In the genomic region with DNA sequence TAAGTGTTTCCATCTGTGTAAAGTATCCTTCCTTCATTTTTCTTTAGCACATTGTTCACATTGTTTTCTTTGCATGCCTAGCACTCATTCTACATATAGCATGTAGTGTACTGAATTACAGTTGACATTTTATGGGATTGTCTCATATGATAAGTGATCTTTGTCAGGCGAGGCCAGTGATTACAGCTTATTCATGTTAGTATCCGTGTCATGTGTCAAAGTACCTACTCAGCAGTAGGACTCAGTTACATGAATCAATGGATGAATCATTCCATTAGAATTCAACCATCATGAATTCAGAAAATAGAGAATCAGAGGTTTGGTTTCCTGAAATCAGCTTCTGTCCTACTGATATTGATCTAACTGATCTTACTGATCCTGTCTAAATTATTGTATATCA, we compare ENCODE assay signal across 37 cellular contexts. TPM values are rescaled to one million over a fixed set of nuclear protein-coding genes. Genes with fewer than 3 reads are reported as not detected.
DNase-seq lines count a peak whose midpoint lies in the region; ATAC-seq, FAIRE-seq and TF ChIP-seq lines count a peak whose summit lies in the region.
"Had no signal": no experiment of that assay in that cellular context is flagged by ENCODE, and none has a peak within 500 bp of the region (broad histone marks: within the 10 kb centered on the region; RNA-seq: fewer than 3 reads in every experiment).

No MANE protein-coding gene starts in this region.

- H3K4me1 Mint-ChIP-seq in MCF 10A (ENCODE audit: insufficient read depth, unreplicated experiment): peaks cover 6% of the 10 kb centered on the region
- H3K4me1 Mint-ChIP-seq: H9; mesothelial cell of epicardium; naive thymus-derived CD4-positive, alpha-beta T cell; stimulated activated naive CD8-positive, alpha-beta T cell treated with anti-CD3 and anti-CD28 coated beads, Interleukin-15, amount 100 ng/mL, for 72 hours had no signal

- no peaks in the 10 kb centered on the region for H3K36me3 ChIP-seq in breast epithelium
- H3K36me3 ChIP-seq: esophagus muscularis mucosa, thyroid gland had no signal

- ATAC-seq in GM18909 (IDR thresholded peaks at IDR 0.05; ENCODE audit: poor library complexity, unreplicated experiment): no peak
- ATAC-seq in GM18870 (IDR thresholded peaks at IDR 0.05; ENCODE audit: unreplicated experiment): no peak
- ATAC-seq: activated CD8-positive, alpha-beta T cell treated with anti-CD3 and anti-CD28 coated beads, Interleukin-2, amount 10 ng/mL, durations not matched to agents 7 days and 5 days; CD8-positive, alpha-beta T cell; effector memory CD8-positive, alpha-beta T cell; naive thymus-derived CD4-positive, alpha-beta T cell; stimulated activated naive CD8-positive, alpha-beta T cell treated with anti-CD3 and anti-CD28 coated beads, Interleukin-15, amount 100 ng/mL, for 72 hours had no signal

- H3K36me3 Mint-ChIP-seq in MCF 10A (ENCODE audit: insufficient read depth, unreplicated experiment): no peaks in the 10 kb centered on the region
- H3K36me3 Mint-ChIP-seq: CD8-positive, alpha-beta T cell; mesothelial cell of epicardium; naive thymus-derived CD4-positive, alpha-beta T cell had no signal

- intact Hi-C loops in MCF 10A (cut with micrococcal nuclease): no loop called here
- intact Hi-C loops in breast epithelium (cut with DNase I; ENCODE audit: low total_unique reads): no loop called here

- no peak for TF ChIP-seq POLR2A in breast epithelium (IDR thresholded peaks at IDR 0.05)

- H3K27ac ChIP-seq in breast epithelium: no peak overlapping the region
- H3K27ac ChIP-seq: 22Rv1, esophagus muscularis mucosa, SK-N-MC, thyroid gland had no signal

- no peaks in the 10 kb centered on the region for H3K27me3 ChIP-seq in breast epithelium
- H3K27me3 ChIP-seq: esophagus muscularis mucosa, thyroid gland had no signal

- peak; percentile 72 for FAIRE-seq in urothelium cell line (lab: Jason Lieb, UNC)
- FAIRE-seq: GM19239 had no signal

- DNase-seq in MCF 10A (ENCODE audit: unreplicated experiment): peak; percentile 24
- DNase-seq in breast epithelium (ENCODE audit: low spot score in 2 of 2): no peak
- DNase-seq in RPMI7951 (ENCODE audit: low read depth): peak; percentile 40
- DNase-seq in fibroblast of mammary gland (ENCODE audit: low read depth): peak; percentile 56
- DNase-seq in urothelium cell line (ENCODE audit: low spot score): peak; percentile 21
- no peak for DNase-seq in stimulated activated naive CD4-positive, alpha-beta T cell treated with Interleukin-2 at 50 U/mL for 16 hours (lab: John Stamatoyannopoulos, UW)
- DNase-seq: activated CD8-positive, alpha-beta T cell treated with anti-CD3 and anti-CD28 coated beads, Interleukin-2, amount 10 ng/mL, durations not matched to agents 7 days and 5 days; anterior cingulate cortex; caudate nucleus; CD8-positive, alpha-beta T cell; cortex of kidney; effector memory CD8-positive, alpha-beta T cell; GDM1; H9; hypothalamus; islet precursor cell; MM.1S; naive thymus-derived CD4-positive, alpha-beta T cell; NCI-H1417 treated with DMSO at 0.1 percent for 48 hours; NCI-H2081 treated with DMSO at 0.1 percent for 48 hours; NCI-H345; occipital lobe; RPMI8226; stimulated activated naive CD8-positive, alpha-beta T cell treated with anti-CD3 and anti-CD28 coated beads, Interleukin-15, amount 100 ng/mL, for 72 hours; T-helper 2 cell; thyroid gland had no signal

- no peaks in the 10 kb centered on the region for H3K4me1 ChIP-seq in breast epithelium
- H3K4me1 ChIP-seq: esophagus muscularis mucosa, thyroid gland had no signal

- CTCF ChIA-PET in MCF 10A (lab: Yijun Ruan, JAX): interaction anchor here (0.7 to 7.8 kb wide), 4 partner anchors 17 to 103 kb away, joined by 4 to 42 read pairs (median 5); no protein-coding TSS in a partner anchor

- H3K27me3 Mint-ChIP-seq in MCF 10A (ENCODE audit: insufficient read depth, unreplicated experiment): no peaks in the 10 kb centered on the region

- H3K27ac Mint-ChIP-seq in MCF 10A (ENCODE audit: low read depth, unreplicated experiment): no peak overlapping the region
- H3K27ac Mint-ChIP-seq: activated CD8-positive, alpha-beta T cell treated with anti-CD3 and anti-CD28 coated beads, Interleukin-2, amount 10 ng/mL, durations not matched to agents 7 days and 5 days; activated naive CD8-positive, alpha-beta T cell; CD8-positive, alpha-beta T cell; effector memory CD8-positive, alpha-beta T cell; H9; mesothelial cell of epicardium; naive thymus-derived CD4-positive, alpha-beta T cell had no signal

- POLR2A ChIA-PET in MCF 10A (lab: Yijun Ruan, JAX): interaction anchor here (0.9 to 3.4 kb wide), 5 partner anchors 8 to 196 kb away, joined by 3 to 16 read pairs (median 4); no protein-coding TSS in a partner anchor

- H3K4me3 ChIP-seq in breast epithelium: no peak overlapping the region
- no peak overlapping the region for H3K4me3 ChIP-seq in fibroblast of mammary gland (ENCODE audit: control insufficient read depth, low read depth, low read length)
- H3K4me3 ChIP-seq: esophagus muscularis mucosa, SK-N-MC, thyroid gland had no signal

- no peak for TF ChIP-seq CTCF in MCF 10A (IDR thresholded peaks at IDR 0.05; ENCODE audit: unreplicated experiment)
- TF ChIP-seq CTCF in breast epithelium (IDR thresholded peaks at IDR 0.05): no peak
- no peak for TF ChIP-seq CTCF in fibroblast of mammary gland (conservative IDR thresholded peaks at IDR 0.05; ENCODE audit: control insufficient read depth, insufficient read depth, low read depth, low read length)

- H3K9me3 ChIP-seq in breast epithelium: no peaks in the 10 kb centered on the region
- H3K9me3 ChIP-seq: esophagus muscularis mucosa, thyroid gland had no signal

- H3K4me3 Mint-ChIP-seq in MCF 10A (ENCODE audit: unreplicated experiment): no peak overlapping the region
- H3K4me3 Mint-ChIP-seq: activated CD8-positive, alpha-beta T cell treated with anti-CD3 and anti-CD28 coated beads, Interleukin-2, amount 10 ng/mL, durations not matched to agents 7 days and 5 days; activated naive CD8-positive, alpha-beta T cell; CD8-positive, alpha-beta T cell; effector memory CD8-positive, alpha-beta T cell; H9; mesothelial cell of epicardium; naive thymus-derived CD4-positive, alpha-beta T cell; stimulated activated naive CD8-positive, alpha-beta T cell treated with anti-CD3 and anti-CD28 coated beads, Interleukin-15, amount 100 ng/mL, for 72 hours had no signal

- H3K9me3 Mint-ChIP-seq in MCF 10A (ENCODE audit: unreplicated experiment): no peaks in the 10 kb centered on the region
- H3K9me3 Mint-ChIP-seq: CD8-positive, alpha-beta T cell; effector memory CD8-positive, alpha-beta T cell; stimulated activated naive CD8-positive, alpha-beta T cell treated with anti-CD3 and anti-CD28 coated beads, Interleukin-15, amount 100 ng/mL, for 72 hours had no signal

- BruUV-seq in MCF 10A (replicated peaks; lab: Mats Ljungman, UMichigan): no TSS peak

RNA-seq across cellular contexts. Expression of gene HRNR, which starts 20.6 kb away (rescaled TPM):
- total RNA-seq in MCF 10A (2022): not detected in 2 replicates
- total RNA-seq in breast epithelium: not detected
- under 0.01 TPM in 1 of 2 replicates, not detected in the other for total RNA-seq in RPMI7951 (2014; rRNA removed; shearing (Covaris generic))
- total RNA-seq: activated CD8-positive, alpha-beta T cell treated with anti-CD3 and anti-CD28 coated beads, Interleukin-2, amount 10 ng/mL, durations not matched to agents 7 days and 5 days; CD8-positive, alpha-beta T cell; esophagus muscularis mucosa; H9; liver; mesothelial cell of epicardium; naive thymus-derived CD4-positive, alpha-beta T cell; occipital lobe; pulmonary artery endothelial cell; skeletal muscle tissue; thyroid gland had no signal

Comparison
In these comparisons a context has a peak if more than half of its experiments do, and no peak if none do; other contexts are left out.
1. DNase-seq: peak in MCF 10A (single experiment), RPMI7951 (single experiment), fibroblast of mammary gland (single experiment) and urothelium cell line (single experiment); none in breast epithelium (0 of 2) and stimulated activated naive CD4-positive, alpha-beta T cell treated with Interleukin-2 at 50 U/mL for 16 hours (single experiment).